ENCODE assay signal across 31 cellular contexts in the genomic region with DNA sequence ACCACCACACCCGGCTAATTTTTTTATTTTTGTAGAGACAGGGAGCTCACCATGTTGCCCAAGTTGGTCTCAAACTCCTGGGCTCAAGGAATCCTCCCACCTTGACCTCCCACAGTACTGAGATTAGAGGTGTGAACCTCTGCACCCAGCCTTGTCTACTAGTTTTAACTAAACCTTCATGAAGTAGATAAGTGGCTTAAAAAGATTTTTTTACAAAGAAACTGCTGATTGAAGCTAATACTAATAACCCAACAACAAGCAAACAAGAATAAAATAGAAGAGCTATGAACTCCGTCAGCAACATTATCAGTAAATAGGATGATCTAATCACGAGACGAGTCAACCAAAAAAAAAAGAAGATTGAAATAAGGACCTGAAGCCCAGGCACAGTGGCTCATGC.
"Had no signal": no experiment of that assay in that cellular context is flagged by ENCODE, and none has a peak within 500 bp of the region (broad histone marks: within the 10 kb centered on the region; RNA-seq: fewer than 3 reads in every experiment).

No MANE protein-coding gene starts in this region.

- H3K9me3 ChIP-seq: ascending aorta, Peyer's patch, SJSA1, SK-N-SH had no signal

- H3K4me2 ChIP-seq: KMS-11, SK-N-SH had no signal

- H3K27me3 ChIP-seq: ascending aorta, cardiac muscle cell, Peyer's patch, SJSA1 had no signal

- H3K27me3 Mint-ChIP-seq: activated CD4-positive, alpha-beta memory T cell treated with anti-CD3 and anti-CD28 coated beads, Interleukin-2, amount 10 ng/mL, durations not matched to agents 7 days and 5 days; activated CD4-positive, alpha-beta T cell treated with anti-CD3 and anti-CD28 coated beads for 36 hours; activated CD8-positive, alpha-beta memory T cell treated with anti-CD3 and anti-CD28 coated beads, Interleukin-2, amount 10 ng/mL, durations not matched to agents 7 days and 5 days; activated naive CD4-positive, alpha-beta T cell treated with anti-CD3 and anti-CD28 coated beads, Interleukin-2, amount 50 U/mL, for 24 hours; activated naive CD8-positive, alpha-beta T cell treated with anti-CD3 and anti-CD28 coated beads, Interleukin-2, amount 10 ng/mL, durations not matched to agents 7 days and 5 days had no signal

- H3K4me1 ChIP-seq: ascending aorta, Peyer's patch, SJSA1 had no signal

- H3K9me3 Mint-ChIP-seq: activated CD4-positive, alpha-beta memory T cell treated with anti-CD3 and anti-CD28 coated beads, Interleukin-2, amount 10 ng/mL, durations not matched to agents 7 days and 5 days; activated naive CD4-positive, alpha-beta T cell treated with anti-CD3 and anti-CD28 coated beads, Interleukin-2, amount 50 U/mL, for 24 hours; activated naive CD8-positive, alpha-beta T cell treated with anti-CD3 and anti-CD28 coated beads, Interleukin-2, amount 10 ng/mL, durations not matched to agents 7 days and 5 days; activated T-helper 2 cell treated with anti-CD3 and anti-CD28 coated beads, Interferon-gamma antibody, Interleukin-2, Interleukin-4, amounts not matched to agents 10 μg/mL and 5 μg/mL and 100 μg/mL, durations not matched to agents 14 hours and 24 hours and 36 hours; T-helper 1 cell treated with Interleukin-12 subunit alpha and Interleukin-12 subunit beta and Interleukin-4 antibody, amounts not matched to agents 30 μg/mL and 1 μg/mL, for 36 hours; T-helper 2 cell treated with Interferon-gamma antibody and Interleukin-4, amounts not matched to agents 5 μg/mL and 100 μg/mL, for 36 hours had no signal

- H3K4me3 Mint-ChIP-seq: activated CD4-positive, alpha-beta memory T cell treated with anti-CD3 and anti-CD28 coated beads, Interleukin-2, amount 10 ng/mL, durations not matched to agents 7 days and 5 days; activated CD4-positive, alpha-beta T cell treated with anti-CD3 and anti-CD28 coated beads for 36 hours; activated CD8-positive, alpha-beta memory T cell treated with anti-CD3 and anti-CD28 coated beads, Interleukin-2, amount 10 ng/mL, durations not matched to agents 7 days and 5 days; activated naive CD4-positive, alpha-beta T cell treated with anti-CD3 and anti-CD28 coated beads, Interleukin-2, amount 50 U/mL, for 24 hours; activated naive CD8-positive, alpha-beta T cell treated with anti-CD3 and anti-CD28 coated beads, Interleukin-2, amount 10 ng/mL, durations not matched to agents 7 days and 5 days; T-helper 1 cell treated with Interleukin-12 subunit alpha and Interleukin-12 subunit beta and Interleukin-4 antibody, amounts not matched to agents 30 μg/mL and 1 μg/mL, for 36 hours; T-helper 2 cell treated with Interferon-gamma antibody and Interleukin-4, amounts not matched to agents 5 μg/mL and 100 μg/mL, for 36 hours had no signal

- DNase-seq: activated CD4-positive, alpha-beta memory T cell treated with anti-CD3 and anti-CD28 coated beads, Interleukin-2, amount 10 ng/mL, durations not matched to agents 7 days and 5 days; activated CD4-positive, alpha-beta T cell treated with anti-CD3 and anti-CD28 coated beads for 36 hours; activated CD8-positive, alpha-beta memory T cell treated with anti-CD3 and anti-CD28 coated beads for 24 hours; activated CD8-positive, alpha-beta memory T cell treated with anti-CD3 and anti-CD28 coated beads, Interleukin-2, amount 10 ng/mL, durations not matched to agents 7 days and 5 days; activated CD8-positive, alpha-beta memory T cell treated with anti-CD3 and anti-CD28 coated beads, Interleukin-2, amount 50 U/mL, for 48 hours; activated gamma-delta T cell; activated naive CD4-positive, alpha-beta T cell treated with Interleukin-2 at 50 U/mL for 16 hours; activated naive CD8-positive, alpha-beta T cell treated with anti-CD3 and anti-CD28 coated beads, Interleukin-2, amount 10 ng/mL, durations not matched to agents 7 days and 5 days; activated T-cell treated with anti-CD3 and anti-CD28 coated beads, Interleukin-2, amount 50 U/mL, for 1 hour; amygdala; MM.1S; MV-4-11; NCI-H1092; NCI-H1436 treated with DMSO at 0.1 percent for 48 hours; NCI-H1694 treated with DMSO at 0.1 percent for 48 hours; NCI-H2029; NCI-H345; NCI-H524 treated with DMSO at 0.1 percent for 48 hours; PC-3; Peyer's patch; RPMI8226; SHP77 treated with DMSO at 0.1 percent for 48 hours; SK-N-SH had no signal

- H3K27ac ChIP-seq: ascending aorta, cardiac muscle cell, KMS-11, SJSA1 had no signal

- H3K4me3 ChIP-seq: ascending aorta, cardiac muscle cell, SJSA1 had no signal

- H3K9ac ChIP-seq: KMS-11, SK-N-SH had no signal

- H3K36me3 ChIP-seq: cardiac muscle cell had no signal

- H3K27ac Mint-ChIP-seq: activated CD4-positive, alpha-beta memory T cell treated with anti-CD3 and anti-CD28 coated beads, Interleukin-2, amount 10 ng/mL, durations not matched to agents 7 days and 5 days; activated CD4-positive, alpha-beta T cell treated with anti-CD3 and anti-CD28 coated beads for 36 hours; activated CD8-positive, alpha-beta memory T cell treated with anti-CD3 and anti-CD28 coated beads, Interleukin-2, amount 10 ng/mL, durations not matched to agents 7 days and 5 days; activated naive CD4-positive, alpha-beta T cell treated with anti-CD3 and anti-CD28 coated beads, Interleukin-2, amount 50 U/mL, for 24 hours; activated naive CD8-positive, alpha-beta T cell treated with anti-CD3 and anti-CD28 coated beads, Interleukin-2, amount 10 ng/mL, durations not matched to agents 7 days and 5 days; activated T-helper 2 cell treated with anti-CD3 and anti-CD28 coated beads, Interferon-gamma antibody, Interleukin-2, Interleukin-4, amounts not matched to agents 10 μg/mL and 5 μg/mL and 100 μg/mL, durations not matched to agents 14 hours and 24 hours and 36 hours; T-helper 1 cell treated with Interleukin-12 subunit alpha and Interleukin-12 subunit beta and Interleukin-4 antibody, amounts not matched to agents 30 μg/mL and 1 μg/mL, for 36 hours; T-helper 2 cell treated with Interferon-gamma antibody and Interleukin-4, amounts not matched to agents 5 μg/mL and 100 μg/mL, for 36 hours had no signal

- H3K4me1 Mint-ChIP-seq: activated naive CD8-positive, alpha-beta T cell treated with anti-CD3 and anti-CD28 coated beads, Interleukin-2, amount 10 ng/mL, durations not matched to agents 7 days and 5 days had no signal
